In genomic region chr3:139529624-139530023, GRCh38 we compare ENCODE assay signal across 21 cellular contexts. TPM values are rescaled to one million over a fixed set of nuclear protein-coding genes. Genes with fewer than 3 reads are reported as not detected.
"Had no signal": no experiment of that assay in that cellular context is flagged by ENCODE, and none has a peak within 500 bp of the region (broad histone marks: within the 10 kb centered on the region; RNA-seq: fewer than 3 reads in every experiment).

No MANE protein-coding gene starts in this region.

- H3K36me3 ChIP-seq: right atrium auricular region had no signal

- DNase-seq: activated B cell treated with CpG ODN at 0.5 μM for 24 hours; activated CD4-positive, alpha-beta T cell treated with anti-CD3 and anti-CD28 coated beads for 48 hours; activated CD8-positive, alpha-beta T cell treated with anti-CD3 and anti-CD28 coated beads for 36 hours; activated gamma-delta T cell; activated T-cell treated with anti-CD3 and anti-CD28 coated beads, Interleukin-2, amount 50 U/mL, for 72 hours; amniotic stem cell; caudate nucleus; islet precursor cell; occipital lobe; stimulated activated CD4-positive, alpha-beta T cell treated with anti-CD3 and anti-CD28 coated beads, Interleukin-15, amount 100 ng/mL, for 24 hours; stimulated activated CD4-positive, alpha-beta T cell treated with anti-CD3 and anti-CD28 coated beads, Interleukin-4, amount 100 ng/mL, for 24 hours; stimulated activated naive CD4-positive, alpha-beta T cell treated with Interleukin-2 at 50 U/mL for 16 hours; substantia nigra; trophoblast cell had no signal

- H3K9me3 Mint-ChIP-seq: activated B cell treated with CpG ODN at 0.5 μM for 24 hours; activated CD8-positive, alpha-beta T cell treated with anti-CD3 and anti-CD28 coated beads for 36 hours; activated T-cell treated with anti-CD3 and anti-CD28 coated beads, Interleukin-2, amount 50 U/mL, for 72 hours; natural killer cell treated with Interleukin-12 subunit alpha and Interleukin-12 subunit beta and Interleukin-15 and Interleukin-18, amount 100 ng/mL, for 72 hours; T-helper 1 cell treated with Interleukin-12 subunit alpha and Interleukin-12 subunit beta and Interleukin-4 antibody, amounts not matched to agents 30 μg/mL and 1 μg/mL, for 36 hours had no signal

- H3K27ac Mint-ChIP-seq: activated B cell treated with CpG ODN at 0.5 μM for 24 hours; activated CD8-positive, alpha-beta T cell treated with anti-CD3 and anti-CD28 coated beads for 36 hours; activated naive CD8-positive, alpha-beta T cell; activated T-cell treated with anti-CD3 and anti-CD28 coated beads, Interleukin-2, amount 50 U/mL, for 72 hours; natural killer cell treated with Interleukin-12 subunit alpha and Interleukin-12 subunit beta and Interleukin-15 and Interleukin-18, amount 100 ng/mL, for 72 hours; progenitor cell of endocrine pancreas; T-helper 1 cell treated with Interleukin-12 subunit alpha and Interleukin-12 subunit beta and Interleukin-4 antibody, amounts not matched to agents 30 μg/mL and 1 μg/mL, for 36 hours had no signal

- ATAC-seq: activated CD8-positive, alpha-beta T cell treated with anti-CD3 and anti-CD28 coated beads for 36 hours; activated T-cell treated with anti-CD3 and anti-CD28 coated beads, Interleukin-2, amount 50 U/mL, for 72 hours; natural killer cell treated with Interleukin-12 subunit alpha and Interleukin-12 subunit beta and Interleukin-15 and Interleukin-18, amount 100 ng/mL, for 72 hours had no signal

- H3K4me3 ChIP-seq: right atrium auricular region, skin epidermis had no signal

- H3K4me3 Mint-ChIP-seq: activated B cell treated with CpG ODN at 0.5 μM for 24 hours; activated CD8-positive, alpha-beta T cell treated with anti-CD3 and anti-CD28 coated beads for 36 hours; activated naive CD8-positive, alpha-beta T cell; activated T-cell treated with anti-CD3 and anti-CD28 coated beads, Interleukin-2, amount 50 U/mL, for 72 hours; natural killer cell treated with Interleukin-12 subunit alpha and Interleukin-12 subunit beta and Interleukin-15 and Interleukin-18, amount 100 ng/mL, for 72 hours; T-helper 1 cell treated with Interleukin-12 subunit alpha and Interleukin-12 subunit beta and Interleukin-4 antibody, amounts not matched to agents 30 μg/mL and 1 μg/mL, for 36 hours had no signal

- H3K9me3 ChIP-seq: right atrium auricular region had no signal

- H3K27me3 Mint-ChIP-seq: activated B cell treated with CpG ODN at 0.5 μM for 24 hours; activated CD8-positive, alpha-beta T cell treated with anti-CD3 and anti-CD28 coated beads for 36 hours; activated naive CD8-positive, alpha-beta T cell; progenitor cell of endocrine pancreas had no signal

- H3K36me3 Mint-ChIP-seq: activated naive CD8-positive, alpha-beta T cell; natural killer cell treated with Interleukin-12 subunit alpha and Interleukin-12 subunit beta and Interleukin-15 and Interleukin-18, amount 100 ng/mL, for 72 hours had no signal

- H3K4me1 Mint-ChIP-seq: activated B cell treated with CpG ODN at 0.5 μM for 24 hours had no signal

- H3K27me3 ChIP-seq: right atrium auricular region had no signal

- H3K27ac ChIP-seq: right atrium auricular region had no signal

RNA-seq across cellular contexts. Expression of gene RBP1, which starts 9.9 kb away (rescaled TPM):
- total RNA-seq: activated B cell treated with CpG ODN at 0.5 μM for 24 hours; activated CD8-positive, alpha-beta T cell treated with anti-CD3 and anti-CD28 coated beads for 36 hours; activated T-cell treated with anti-CD3 and anti-CD28 coated beads, Interleukin-2, amount 50 U/mL, for 72 hours; natural killer cell treated with Interleukin-12 subunit alpha and Interleukin-12 subunit beta and Interleukin-15 and Interleukin-18, amount 100 ng/mL, for 72 hours had no signal

RNA-seq across cellular contexts. Expression of gene RBP2, which starts 53.3 kb away (rescaled TPM):
- total RNA-seq: activated B cell treated with CpG ODN at 0.5 μM for 24 hours; activated CD8-positive, alpha-beta T cell treated with anti-CD3 and anti-CD28 coated beads for 36 hours; activated T-cell treated with anti-CD3 and anti-CD28 coated beads, Interleukin-2, amount 50 U/mL, for 72 hours; lung microvascular endothelial cell; natural killer cell treated with Interleukin-12 subunit alpha and Interleukin-12 subunit beta and Interleukin-15 and Interleukin-18, amount 100 ng/mL, for 72 hours; occipital lobe; progenitor cell of endocrine pancreas; right atrium auricular region had no signal
